18 cellular contexts compared by ENCODE assay signal in genomic region chr20:61650912-61651733, GRCh38.
DNase-seq lines count a peak whose midpoint lies in the region; ATAC-seq and TF ChIP-seq lines count a peak whose summit lies in the region.
"Had no signal": no experiment of that assay in that cellular context is flagged by ENCODE, and none has a peak within 500 bp of the region (broad histone marks: within the 10 kb centered on the region; RNA-seq: fewer than 3 reads in every experiment).

No MANE protein-coding gene starts in this region.

- no peak overlapping the region for H3K18ac ChIP-seq in neuronal stem cell (ENCODE audit: low read length)

- H3K9me3 ChIP-seq in RWPE2 (ENCODE audit: severe bottlenecking) (no peaks in the 10 kb centered on the region), neuronal stem cell (replicated peaks in 1 of 2; ENCODE audit: control insufficient read depth in 2 of 2, insufficient read depth in 1 of 2, low read depth in 1 of 2, low read length in 2 of 2) (peaks cover 0 to 2% of the 10 kb centered on the region in 2 donors)
- H3K9me3 ChIP-seq: Caco-2 had no signal

- H3K14ac ChIP-seq in neuronal stem cell (ENCODE audit: low read length): peak overlapping the region; percentile 5

- H2BK120ac ChIP-seq in neuronal stem cell (ENCODE audit: low read depth, low read length): no peak overlapping the region

- H3K4me1 ChIP-seq in RWPE2 (ENCODE audit: insufficient read depth, poor library complexity, severe bottlenecking) (no peaks in the 10 kb centered on the region), neuronal stem cell (ENCODE audit: control insufficient read depth in 2 of 2, insufficient read depth in 1 of 2, low read depth in 1 of 2, low read length in 2 of 2) (peaks cover 7 to 27% of the 10 kb centered on the region in 2 donors)
- H3K4me1 ChIP-seq: Caco-2 had no signal

- TF ChIP-seq CTCF in RWPE2 (IDR thresholded peaks at IDR 0.05; ENCODE audit: poor library complexity, severe bottlenecking): no peak

- no peak overlapping the region for H3K9ac ChIP-seq in neuronal stem cell (ENCODE audit: low read depth, low read length, poor library complexity)

- intact Hi-C loops in left ventricle myocardium superior (cut with micrococcal nuclease) (no loop called here), left cardiac atrium (cut with DNase I) (no loop called here)

- no peak overlapping the region for H3K4me3 ChIP-seq in RWPE2 (ENCODE audit: severe bottlenecking)
- H3K4me3 ChIP-seq in neuronal stem cell (ENCODE audit: low read length in 2 of 2): peak overlapping the region in 1 of 2 donors; percentile 69

- peak; percentile 14 for DNase-seq in left ventricle myocardium superior
- no peak for DNase-seq in left cardiac atrium
- DNase-seq in RWPE2 (ENCODE audit: low spot score): peak; percentile 80
- DNase-seq in neuronal stem cell (ENCODE audit: low spot score): no peak
- no peak for DNase-seq in islet precursor cell
- DNase-seq in DMS53 (lab: John Stamatoyannopoulos, UW): no peak
- no peak for DNase-seq in stimulated activated naive CD4-positive, alpha-beta T cell (lab: John Stamatoyannopoulos, UW)
- DNase-seq in hypothalamus (lab: John Stamatoyannopoulos, UW): no peak
- DNase-seq: 8988T; C1 segment of cervical spinal cord; Caco-2; CD4-positive, alpha-beta T cell; DMS79; GF-D8; HFFc6; KBM-7 had no signal

- WGBS in neuronal stem cell (ENCODE audit: extremely low coverage in 2 of 2, insufficient read length in 2 of 2, insufficient replicate concordance in 1 of 2), 2 donors: no CpG with 5 or more reads among the region's 34 CpGs

- H4K91ac ChIP-seq in neuronal stem cell (ENCODE audit: low read depth, low read length, poor library complexity): peak overlapping the region; percentile 56

- no peak overlapping the region for H2BK5ac ChIP-seq in neuronal stem cell (ENCODE audit: low read length)

- H3K27me3 ChIP-seq in RWPE2 (ENCODE audit: insufficient read depth, poor library complexity, severe bottlenecking): no peaks in the 10 kb centered on the region
- no peaks in the 10 kb centered on the region for H3K27me3 ChIP-seq in neuronal stem cell (ENCODE audit: control insufficient read depth in 3 of 3, insufficient read depth in 3 of 3, low read depth in 1 of 3, low read length in 3 of 3)

- no peak overlapping the region for H2BK15ac ChIP-seq in neuronal stem cell (ENCODE audit: low read length)

- H3K27ac ChIP-seq in RWPE2 (ENCODE audit: poor library complexity, severe bottlenecking): no peak overlapping the region
- no peak overlapping the region for H3K27ac ChIP-seq in neuronal stem cell (replicated peaks; ENCODE audit: low read length)

- no peaks in the 10 kb centered on the region for H3K79me1 ChIP-seq in neuronal stem cell (ENCODE audit: low read depth, low read length)

- H3K23ac ChIP-seq in neuronal stem cell (ENCODE audit: low read depth, low read length, poor library complexity): peak overlapping the region; percentile 32

- H2BK12ac ChIP-seq in neuronal stem cell (ENCODE audit: low read length): peak overlapping the region; percentile 35

- H2AK5ac ChIP-seq in neuronal stem cell (ENCODE audit: low read depth, low read length): no peak overlapping the region

- H3K36me3 ChIP-seq in RWPE2 (ENCODE audit: low read depth): no peaks in the 10 kb centered on the region
- no peaks in the 10 kb centered on the region for H3K36me3 ChIP-seq in neuronal stem cell (replicated peaks in 1 of 2; ENCODE audit: control insufficient read depth in 2 of 2, insufficient read depth in 2 of 2, low read length in 2 of 2)

- no peak for ATAC-seq in left ventricle myocardium superior
- no peak for ATAC-seq in left cardiac atrium
- ATAC-seq in RWPE2 (ENCODE audit: low read depth): no peak
- ATAC-seq: HCT116, HepG2 had no signal

- no peak overlapping the region for H2AFZ ChIP-seq in neuronal stem cell (ENCODE audit: low read length)

- H4K8ac ChIP-seq in neuronal stem cell (ENCODE audit: low read depth, low read length): no peak overlapping the region

- no peak overlapping the region for H3K4ac ChIP-seq in neuronal stem cell (ENCODE audit: low read length)

- H3K4me2 ChIP-seq in neuronal stem cell (ENCODE audit: insufficient read depth, low read length, poor library complexity, severe bottlenecking): no peak overlapping the region

Comparison
In these comparisons a context has a peak if more than half of its experiments do, and no peak if none do; other contexts are left out.
1. DNase-seq: peak in left ventricle myocardium superior (single experiment) and RWPE2 (single experiment); none in left cardiac atrium (single experiment), neuronal stem cell (single experiment), islet precursor cell (single experiment), DMS53 (single experiment), stimulated activated naive CD4-positive, alpha-beta T cell (0 of 6) and hypothalamus (0 of 51).